Comparison of ENCODE assay signal across 1 cellular context in the genomic region with DNA sequence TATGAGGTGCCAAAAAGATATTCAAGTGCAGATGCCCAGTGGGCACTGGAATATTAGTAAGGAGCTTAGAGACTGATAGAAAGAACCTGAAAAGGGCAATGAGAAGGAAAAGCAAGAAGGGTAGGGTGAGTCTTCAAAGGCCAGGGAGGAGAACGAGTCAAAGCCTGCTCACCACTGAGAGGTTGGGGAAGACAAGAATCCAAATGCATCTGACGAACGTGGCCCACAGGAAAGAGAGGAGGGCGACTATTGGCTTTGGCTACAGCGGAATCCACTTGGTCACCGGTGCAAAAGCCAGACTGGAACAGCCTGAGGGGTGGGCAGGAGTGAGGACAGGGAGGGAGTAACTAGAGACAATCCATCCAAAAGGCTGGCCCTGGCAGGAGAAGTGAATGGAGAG.
TF ChIP-seq lines count a peak whose summit lies in the region.

No MANE protein-coding gene starts in this region.

TF ChIP-seq in GM12878, 131 proteins besides CTCF, POLR2A, EP300 and RAD21:
- TF ChIP-seq SRF (IDR thresholded peaks at IDR 0.05; ENCODE audit: low read depth in 2 of 2, low read length in 2 of 2), result no peak
- no peak for TF ChIP-seq SUPT20H (IDR thresholded peaks at IDR 0.05; ENCODE audit: borderline replicate concordance, control insufficient read depth, low read depth, low read length)
- TF ChIP-seq RBBP5 (conservative IDR thresholded peaks at IDR 0.05), result no peak
- no peak for TF ChIP-seq HDGF (IDR thresholded peaks at IDR 0.05)
- TF ChIP-seq PBX3 (IDR thresholded peaks at IDR 0.05; ENCODE audit: insufficient replicate concordance, low read depth, low read length), result no peak
- no peak for TF ChIP-seq ZBTB4 (CRISPR knock-in tag; IDR thresholded peaks at IDR 0.05)
- TF ChIP-seq POU2F2 (IDR thresholded peaks at IDR 0.05; ENCODE audit: borderline replicate concordance, low read depth, low read length), result no peak
- TF ChIP-seq, protein P1, sequence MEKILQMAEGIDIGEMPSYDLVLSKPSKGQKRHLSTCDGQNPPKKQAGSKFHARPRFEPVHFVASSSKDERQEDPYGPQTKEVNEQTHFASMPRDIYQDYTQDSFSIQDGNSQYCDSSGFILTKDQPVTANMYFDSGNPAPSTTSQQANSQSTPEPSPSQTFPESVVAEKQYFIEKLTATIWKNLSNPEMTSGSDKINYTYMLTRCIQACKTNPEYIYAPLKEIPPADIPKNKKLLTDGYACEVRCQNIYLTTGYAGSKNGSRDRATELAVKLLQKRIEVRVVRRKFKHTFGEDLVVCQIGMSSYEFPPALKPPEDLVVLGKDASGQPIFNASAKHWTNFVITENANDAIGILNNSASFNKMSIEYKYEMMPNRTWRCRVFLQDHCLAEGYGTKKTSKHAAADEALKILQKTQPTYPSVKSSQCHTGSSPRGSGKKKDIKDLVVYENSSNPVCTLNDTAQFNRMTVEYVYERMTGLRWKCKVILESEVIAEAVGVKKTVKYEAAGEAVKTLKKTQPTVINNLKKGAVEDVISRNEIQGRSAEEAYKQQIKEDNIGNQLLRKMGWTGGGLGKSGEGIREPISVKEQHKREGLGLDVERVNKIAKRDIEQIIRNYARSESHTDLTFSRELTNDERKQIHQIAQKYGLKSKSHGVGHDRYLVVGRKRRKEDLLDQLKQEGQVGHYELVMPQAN (conservative IDR thresholded peaks at IDR 0.05), result no peak
- TF ChIP-seq ZNF207 (IDR thresholded peaks at IDR 0.05; ENCODE audit: borderline replicate concordance), result no peak
- no peak for TF ChIP-seq NR2C1 (IDR thresholded peaks at IDR 0.05)
- no peak for TF ChIP-seq NFIC (IDR thresholded peaks at IDR 0.05; ENCODE audit: low read depth, low read length)
- no peak for TF ChIP-seq RAD51 (IDR thresholded peaks at IDR 0.05)
- no peak for TF ChIP-seq CHD4 (IDR thresholded peaks at IDR 0.05)
- no peak for TF ChIP-seq STAT3 (IDR thresholded peaks at IDR 0.05; ENCODE audit: low read depth, low read length)
- no peak for TF ChIP-seq MYC (IDR thresholded peaks at IDR 0.05; ENCODE audit: insufficient read depth, insufficient read length, insufficient replicate concordance, low read length, severe bottlenecking)
TF ChIP-seq in GM12878: peak in this region for 0.
